In the genomic region with DNA sequence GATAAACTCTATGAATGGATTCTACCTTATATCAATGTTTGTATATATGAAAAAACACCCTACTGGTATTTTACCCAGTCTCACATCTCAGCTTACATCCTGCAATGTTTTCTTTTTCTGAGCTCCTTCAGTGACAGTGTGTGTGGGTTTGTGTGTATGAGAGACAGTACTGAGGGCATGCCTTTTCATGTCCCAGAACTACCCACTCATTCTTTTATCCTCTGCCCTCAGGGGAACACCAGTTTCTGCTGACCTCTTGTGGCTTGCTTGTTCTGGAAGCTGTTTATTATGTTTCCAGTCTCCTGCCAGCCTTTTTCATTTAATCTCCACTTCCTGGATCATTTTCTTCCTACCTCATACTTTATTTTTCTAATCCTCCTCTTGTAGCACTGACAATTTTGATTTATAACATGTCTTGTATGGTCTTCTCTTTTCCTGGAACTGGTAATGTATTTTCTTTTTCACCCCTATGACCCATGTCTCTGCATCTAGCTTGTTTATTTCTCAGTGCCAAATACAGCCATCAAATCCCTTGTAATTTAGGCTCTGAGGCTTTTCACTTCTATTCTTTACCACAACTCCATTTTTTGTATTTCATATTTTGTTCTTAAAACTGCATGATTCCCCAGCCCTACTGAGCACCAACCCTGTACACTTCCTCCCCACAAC, we compare ENCODE assay signal across 10 cellular contexts.
DNase-seq lines count a peak whose midpoint lies in the region; ATAC-seq and TF ChIP-seq lines count a peak whose summit lies in the region.
"Had no signal": no experiment of that assay in that cellular context is flagged by ENCODE, and none has a peak within 500 bp of the region (broad histone marks: within the 10 kb centered on the region; RNA-seq: fewer than 3 reads in every experiment).

No MANE protein-coding gene starts in this region.

- TF ChIP-seq RAD21 in neural cell (conservative IDR thresholded peaks at IDR 0.05) = peak; percentile 56

- H3K27ac Mint-ChIP-seq in activated CD8-positive, alpha-beta T cell treated with anti-CD3 and anti-CD28 coated beads for 36 hours = peak overlapping the region; percentile 57

- ATAC-seq in GM19035 (IDR thresholded peaks at IDR 0.05; ENCODE audit: unreplicated experiment) = peak; percentile 98
- peak; percentile 89 for ATAC-seq in HG03039 (IDR thresholded peaks at IDR 0.05; ENCODE audit: unreplicated experiment)
- peak; percentile 67 for ATAC-seq in activated CD8-positive, alpha-beta T cell treated with anti-CD3 and anti-CD28 coated beads for 36 hours
- ATAC-seq: activated T-cell treated with anti-CD3 and anti-CD28 coated beads, Interleukin-2, amount 50 U/mL, for 4 hours; mucosa of descending colon; Panc1 had no signal

- POLR2A ChIA-PET in activated CD8-positive, alpha-beta T cell treated with anti-CD3 and anti-CD28 coated beads for 36 hours (lab: Charles Lee) = no interaction called here

- intact Hi-C loops in activated CD8-positive, alpha-beta T cell treated with anti-CD3 and anti-CD28 coated beads for 36 hours (cut with micrococcal nuclease) = no loop called here
- intact Hi-C loops in transverse colon (cut with DNase I; ENCODE audit: low total_unique reads) = no loop called here

- H3K9ac ChIP-seq in neural cell (ENCODE audit: low read length) = no peak overlapping the region

- no peaks in the 10 kb centered on the region for H4K20me1 ChIP-seq in neural cell (ENCODE audit: insufficient read depth)

- H3K27ac ChIP-seq in neural cell (ENCODE audit: low read length) (no peak overlapping the region), transverse colon (no peak overlapping the region)

- H3K27me3 Mint-ChIP-seq in activated CD8-positive, alpha-beta T cell treated with anti-CD3 and anti-CD28 coated beads for 36 hours = no peaks in the 10 kb centered on the region

- TF ChIP-seq CTCF in activated CD8-positive, alpha-beta T cell treated with anti-CD3 and anti-CD28 coated beads for 36 hours (IDR thresholded peaks at IDR 0.05) = no peak
- TF ChIP-seq CTCF in neural cell (IDR thresholded peaks at IDR 0.05; ENCODE audit: poor library complexity, severe bottlenecking) = peak; percentile 42
- no peak for TF ChIP-seq CTCF in transverse colon (IDR thresholded peaks at IDR 0.05)

- DNase-seq in activated CD8-positive, alpha-beta T cell treated with anti-CD3 and anti-CD28 coated beads for 36 hours = peak; percentile 9
- no peak for DNase-seq in NOMO-1 treated with DMSO at 0.1 percent for 48 hours (lab: John Stamatoyannopoulos, UW; ENCODE audit: unreplicated experiment)
- no peak for DNase-seq in transverse colon
- no peak for DNase-seq in NCI-H345 treated with DMSO at 0.1 percent for 48 hours (lab: John Stamatoyannopoulos, UW; ENCODE audit: unreplicated experiment)
- DNase-seq: activated T-cell treated with anti-CD3 and anti-CD28 coated beads, Interleukin-2, amount 50 U/mL, for 4 hours had no signal

- no peaks in the 10 kb centered on the region for H3K9me2 ChIP-seq in neural cell (ENCODE audit: insufficient read depth, low read length)

- H3K9me3 ChIP-seq in neural cell (ENCODE audit: low read length) (no peaks in the 10 kb centered on the region), transverse colon (no peaks in the 10 kb centered on the region)
- H3K9me3 ChIP-seq: mucosa of descending colon had no signal

- H2AFZ ChIP-seq in neural cell (ENCODE audit: low read depth, low read length) = no peak overlapping the region

- no peaks in the 10 kb centered on the region for H3K4me1 ChIP-seq in transverse colon

- H3K4me2 ChIP-seq in neural cell (ENCODE audit: low read length) = no peak overlapping the region

- no peaks in the 10 kb centered on the region for H3K9me3 Mint-ChIP-seq in activated CD8-positive, alpha-beta T cell treated with anti-CD3 and anti-CD28 coated beads for 36 hours
- H3K9me3 Mint-ChIP-seq: activated T-cell treated with anti-CD3 and anti-CD28 coated beads, Interleukin-2, amount 50 U/mL, for 4 hours had no signal

- H3K4me3 ChIP-seq in neural cell (ENCODE audit: low read length) = no peak overlapping the region
- H3K4me3 ChIP-seq in transverse colon = no peak overlapping the region
- H3K4me3 ChIP-seq: mucosa of descending colon had no signal

- peaks cover 17% of the 10 kb centered on the region for H3K4me1 Mint-ChIP-seq in activated CD8-positive, alpha-beta T cell treated with anti-CD3 and anti-CD28 coated beads for 36 hours (ENCODE audit: low read depth)

- TF ChIP-seq EP300 in neural cell (conservative IDR thresholded peaks at IDR 0.05; ENCODE audit: poor library complexity, severe bottlenecking) (no peak), transverse colon (IDR thresholded peaks at IDR 0.05; ENCODE audit: low read depth) (no peak)

- H3K36me3 Mint-ChIP-seq in activated CD8-positive, alpha-beta T cell treated with anti-CD3 and anti-CD28 coated beads for 36 hours (ENCODE audit: low read depth) = no peaks in the 10 kb centered on the region

- H3K27me3 ChIP-seq in neural cell (ENCODE audit: insufficient read depth, low read depth, low read length) (no peaks in the 10 kb centered on the region), transverse colon (no peaks in the 10 kb centered on the region)

- H3K36me3 ChIP-seq in neural cell (ENCODE audit: insufficient read depth, low read length) (no peaks in the 10 kb centered on the region), transverse colon (no peaks in the 10 kb centered on the region)

- no peak overlapping the region for H3K4me3 Mint-ChIP-seq in activated CD8-positive, alpha-beta T cell treated with anti-CD3 and anti-CD28 coated beads for 36 hours
- H3K4me3 Mint-ChIP-seq: activated T-cell treated with anti-CD3 and anti-CD28 coated beads, Interleukin-2, amount 50 U/mL, for 4 hours had no signal

- in situ Hi-C loops in transverse colon (cut with MboI; ENCODE audit: low pct_ligation_motif_present in 1 of 4, low pct_unique_long_range_greater_than_20kb in 1 of 4, low sequenced_read_pairs in 3 of 4) = no loop called here

- no peaks in the 10 kb centered on the region for H3F3A ChIP-seq in neural cell (ENCODE audit: insufficient read depth, low read length, poor library complexity, severe bottlenecking)

- no peak for TF ChIP-seq POLR2A in transverse colon (IDR thresholded peaks at IDR 0.05)

- no peaks in the 10 kb centered on the region for H3K79me2 ChIP-seq in neural cell (replicated peaks; ENCODE audit: insufficient read depth, low read length)

- CTCF ChIA-PET in activated CD8-positive, alpha-beta T cell treated with anti-CD3 and anti-CD28 coated beads for 36 hours (lab: Charles Lee) = no interaction called here

TF ChIP-seq in neural cell, 6 proteins besides CTCF, POLR2A, EP300 and RAD21:
- TF ChIP-seq, protein P1, sequence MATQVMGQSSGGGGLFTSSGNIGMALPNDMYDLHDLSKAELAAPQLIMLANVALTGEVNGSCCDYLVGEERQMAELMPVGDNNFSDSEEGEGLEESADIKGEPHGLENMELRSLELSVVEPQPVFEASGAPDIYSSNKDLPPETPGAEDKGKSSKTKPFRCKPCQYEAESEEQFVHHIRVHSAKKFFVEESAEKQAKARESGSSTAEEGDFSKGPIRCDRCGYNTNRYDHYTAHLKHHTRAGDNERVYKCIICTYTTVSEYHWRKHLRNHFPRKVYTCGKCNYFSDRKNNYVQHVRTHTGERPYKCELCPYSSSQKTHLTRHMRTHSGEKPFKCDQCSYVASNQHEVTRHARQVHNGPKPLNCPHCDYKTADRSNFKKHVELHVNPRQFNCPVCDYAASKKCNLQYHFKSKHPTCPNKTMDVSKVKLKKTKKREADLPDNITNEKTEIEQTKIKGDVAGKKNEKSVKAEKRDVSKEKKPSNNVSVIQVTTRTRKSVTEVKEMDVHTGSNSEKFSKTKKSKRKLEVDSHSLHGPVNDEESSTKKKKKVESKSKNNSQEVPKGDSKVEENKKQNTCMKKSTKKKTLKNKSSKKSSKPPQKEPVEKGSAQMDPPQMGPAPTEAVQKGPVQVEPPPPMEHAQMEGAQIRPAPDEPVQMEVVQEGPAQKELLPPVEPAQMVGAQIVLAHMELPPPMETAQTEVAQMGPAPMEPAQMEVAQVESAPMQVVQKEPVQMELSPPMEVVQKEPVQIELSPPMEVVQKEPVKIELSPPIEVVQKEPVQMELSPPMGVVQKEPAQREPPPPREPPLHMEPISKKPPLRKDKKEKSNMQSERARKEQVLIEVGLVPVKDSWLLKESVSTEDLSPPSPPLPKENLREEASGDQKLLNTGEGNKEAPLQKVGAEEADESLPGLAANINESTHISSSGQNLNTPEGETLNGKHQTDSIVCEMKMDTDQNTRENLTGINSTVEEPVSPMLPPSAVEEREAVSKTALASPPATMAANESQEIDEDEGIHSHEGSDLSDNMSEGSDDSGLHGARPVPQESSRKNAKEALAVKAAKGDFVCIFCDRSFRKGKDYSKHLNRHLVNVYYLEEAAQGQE (IDR thresholded peaks at IDR 0.05; ENCODE audit: borderline replicate concordance) = no peak
- TF ChIP-seq MXI1 (conservative IDR thresholded peaks at IDR 0.05; ENCODE audit: poor library complexity, severe bottlenecking) (no peak), TAF1 (IDR thresholded peaks at IDR 0.05; ENCODE audit: low read depth) (no peak), SMC3 (conservative IDR thresholded peaks at IDR 0.05; ENCODE audit: poor library complexity) (peak; percentile 35), POLR2AphosphoS5 (IDR thresholded peaks at IDR 0.05) (no peak), EZH2 (IDR thresholded peaks at IDR 0.05; ENCODE audit: borderline replicate concordance, insufficient read depth, low read length, poor library complexity, severe bottlenecking) (no peak)
